In the genomic region with DNA sequence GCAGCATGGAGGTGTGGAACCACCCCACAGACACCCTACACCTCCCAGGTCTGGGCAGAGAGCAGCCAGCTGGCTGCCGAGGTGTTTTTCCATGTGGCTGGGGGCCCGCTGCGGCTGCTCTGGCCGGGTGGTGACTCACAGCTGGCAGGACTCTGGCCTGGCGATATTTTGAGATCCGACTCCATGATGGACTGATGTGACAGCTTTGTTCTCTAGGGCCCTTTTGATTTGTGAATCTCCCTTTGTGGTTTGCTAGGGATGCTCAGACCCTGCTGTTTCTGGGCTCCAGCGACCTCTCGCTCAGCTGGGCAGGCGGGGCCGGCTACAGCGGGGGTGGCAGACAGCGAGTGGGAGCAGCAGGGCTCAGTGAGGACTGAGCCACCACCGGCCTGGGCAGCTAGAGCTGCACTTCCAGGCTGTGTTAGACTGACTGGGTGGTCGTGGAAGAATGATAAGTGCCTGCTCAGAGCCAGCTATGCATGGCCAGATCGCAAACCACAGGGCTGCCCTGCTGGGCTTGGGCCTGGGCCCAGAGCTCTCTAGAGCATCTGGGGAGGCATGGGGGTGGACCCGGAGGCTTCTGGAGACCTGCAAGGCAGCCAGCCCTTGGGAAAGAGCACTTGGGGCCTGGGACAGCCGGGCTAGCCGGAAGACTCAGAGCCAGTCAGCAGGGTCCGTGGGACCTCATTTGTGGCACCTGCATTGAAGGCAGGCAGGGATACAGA, we compare ENCODE assay signal across 15 cellular contexts. TPM values are rescaled to one million over a fixed set of nuclear protein-coding genes. Genes with fewer than 3 reads are reported as not detected.
DNase-seq lines count a peak whose midpoint lies in the region; ATAC-seq, FAIRE-seq and TF ChIP-seq lines count a peak whose summit lies in the region.
"Had no signal": no experiment of that assay in that cellular context is flagged by ENCODE, and none has a peak within 500 bp of the region (broad histone marks: within the 10 kb centered on the region; RNA-seq: fewer than 3 reads in every experiment).

No MANE protein-coding gene starts in this region.

- peak overlapping the region; percentile 7 for H3K9ac ChIP-seq in astrocyte (ENCODE audit: low read length)

- no peak for ATAC-seq in natural killer cell
- ATAC-seq: K562; natural killer cell treated with Interleukin-12 subunit alpha and Interleukin-12 subunit beta and Interleukin-15 and Interleukin-18, amount 100 ng/mL, for 72 hours had no signal

- H2AFZ ChIP-seq in astrocyte (ENCODE audit: low read depth, low read length): peak overlapping the region; percentile 38

- peak overlapping the region; percentile 18 for H3K27ac ChIP-seq in astrocyte (ENCODE audit: low read depth, low read length)
- H3K27ac ChIP-seq: suprapubic skin had no signal

- intact Hi-C loops in natural killer cell (cut with micrococcal nuclease): no loop called here

- TF ChIP-seq CTCF in astrocyte (IDR thresholded peaks at IDR 0.05; ENCODE audit: insufficient read depth, low read depth, low read length): no peak
- no peak for TF ChIP-seq CTCF in natural killer cell (IDR thresholded peaks at IDR 0.05)

- H3K27me3 ChIP-seq in astrocyte (ENCODE audit: insufficient read depth, low read length): no peaks in the 10 kb centered on the region

- peaks cover 9% of the 10 kb centered on the region for H3K4me1 ChIP-seq in astrocyte (ENCODE audit: insufficient read depth, low read length)
- H3K4me1 ChIP-seq: suprapubic skin had no signal

- H3K4me2 ChIP-seq in astrocyte (ENCODE audit: low read length): peak overlapping the region; percentile 30

- H3K4me1 Mint-ChIP-seq in astrocyte (ENCODE audit: low read depth, unreplicated experiment): peaks cover 32% of the 10 kb centered on the region
- H3K4me1 Mint-ChIP-seq in natural killer cell: peaks cover 12 to 18% of the 10 kb centered on the region in 2 donors

- no peaks in the 10 kb centered on the region for H3K36me3 Mint-ChIP-seq in astrocyte (ENCODE audit: low read depth, unreplicated experiment)
- no peaks in the 10 kb centered on the region for H3K36me3 Mint-ChIP-seq in natural killer cell
- H3K36me3 Mint-ChIP-seq: natural killer cell treated with Interleukin-12 subunit alpha and Interleukin-12 subunit beta and Interleukin-15 and Interleukin-18, amount 100 ng/mL, for 72 hours had no signal

- H3K79me2 ChIP-seq in astrocyte (ENCODE audit: insufficient read depth, low read length): no peaks in the 10 kb centered on the region

- no peaks in the 10 kb centered on the region for H3K36me3 ChIP-seq in astrocyte (ENCODE audit: insufficient read depth, low read length)
- H3K36me3 ChIP-seq: suprapubic skin had no signal

- no peak for TF ChIP-seq POLR2A in H54 (IDR thresholded peaks at IDR 0.05; ENCODE audit: low read depth, low read length)

- H3K27ac Mint-ChIP-seq in astrocyte (ENCODE audit: unreplicated experiment) (peak overlapping the region; percentile 85), natural killer cell (no peak overlapping the region)
- H3K27ac Mint-ChIP-seq: activated naive CD4-positive, alpha-beta T cell treated with anti-CD3 and anti-CD28 coated beads, Interleukin-2, amount 10 ng/mL, durations not matched to agents 7 days and 5 days; natural killer cell treated with Interleukin-12 subunit alpha and Interleukin-12 subunit beta and Interleukin-15 and Interleukin-18, amount 100 ng/mL, for 72 hours had no signal

- no peaks in the 10 kb centered on the region for H3K9me3 ChIP-seq in astrocyte (ENCODE audit: insufficient read depth, low read depth, low read length)
- H3K9me3 ChIP-seq: suprapubic skin had no signal

- no peaks in the 10 kb centered on the region for H4K20me1 ChIP-seq in astrocyte (ENCODE audit: insufficient read depth, low read length)

- no peak for FAIRE-seq in H54 (lab: Jason Lieb, UNC)
- no peak for FAIRE-seq in astrocyte (lab: Jason Lieb, UNC)
- FAIRE-seq: K562 had no signal

- H3K27me3 Mint-ChIP-seq in astrocyte (ENCODE audit: low read depth, unreplicated experiment) (peaks cover 17% of the 10 kb centered on the region), natural killer cell (ENCODE audit: low read depth in 2 of 2) (no peaks in the 10 kb centered on the region)
- H3K27me3 Mint-ChIP-seq: natural killer cell treated with Interleukin-12 subunit alpha and Interleukin-12 subunit beta and Interleukin-15 and Interleukin-18, amount 100 ng/mL, for 72 hours had no signal

- no peak overlapping the region for H3K4me3 ChIP-seq in astrocyte (ENCODE audit: insufficient read depth, low read depth, low read length)
- H3K4me3 ChIP-seq: K562, suprapubic skin had no signal

- no peak overlapping the region for H3K4me3 Mint-ChIP-seq in astrocyte (ENCODE audit: unreplicated experiment)
- no peak overlapping the region for H3K4me3 Mint-ChIP-seq in natural killer cell
- H3K4me3 Mint-ChIP-seq: activated naive CD4-positive, alpha-beta T cell treated with anti-CD3 and anti-CD28 coated beads, Interleukin-2, amount 10 ng/mL, durations not matched to agents 7 days and 5 days; natural killer cell treated with Interleukin-12 subunit alpha and Interleukin-12 subunit beta and Interleukin-15 and Interleukin-18, amount 100 ng/mL, for 72 hours had no signal

- peaks cover 13% of the 10 kb centered on the region for H3K9me3 Mint-ChIP-seq in astrocyte (ENCODE audit: unreplicated experiment)
- no peaks in the 10 kb centered on the region for H3K9me3 Mint-ChIP-seq in natural killer cell
- H3K9me3 Mint-ChIP-seq: natural killer cell treated with Interleukin-12 subunit alpha and Interleukin-12 subunit beta and Interleukin-15 and Interleukin-18, amount 100 ng/mL, for 72 hours had no signal

- DNase-seq in H54 (ENCODE audit: insufficient read length, low spot score) (peak; percentile 74), astrocyte (ENCODE audit: low read depth) (peak; percentile 58), iPS-NIHi11 (ENCODE audit: low spot score) (peak; percentile 31), smooth muscle cell of the brain vasculature (ENCODE audit: low read depth, low spot score) (peak; percentile 70), CD1c-positive myeloid dendritic cell (ENCODE audit: extremely low spot score) (no peak), natural killer cell (no peak)
- no peak for DNase-seq in stimulated activated CD4-positive, alpha-beta T cell treated with anti-CD3 and anti-CD28 coated beads, Interleukin-2, amount 100 ng/mL, for 48 hours
- DNase-seq: activated CD4-positive, CD25-positive, alpha-beta regulatory T cell treated with anti-CD3 and anti-CD28 coated beads, Interleukin-2, amount 50 U/mL, for 72 hours; activated naive CD4-positive, alpha-beta T cell treated with anti-CD3 and anti-CD28 coated beads, Interleukin-2, amount 10 ng/mL, durations not matched to agents 7 days and 5 days; DMS153; NCI-H226; stimulated activated CD4-positive, alpha-beta T cell treated with anti-CD3 and anti-CD28 coated beads, Interleukin-2, amount 100 ng/mL, for 24 hours had no signal

RNA-seq across cellular contexts. Expression of gene GDF10, which starts 46.2 kb away (rescaled TPM):
- total RNA-seq in astrocyte (2.2 and 6.1 TPM in 2 replicates), natural killer cell (not detected)
- total RNA-seq: natural killer cell treated with Interleukin-12 subunit alpha and Interleukin-12 subunit beta and Interleukin-15 and Interleukin-18, amount 100 ng/mL, for 72 hours had no signal

Comparison
In these comparisons a context has a peak if more than half of its experiments do, and no peak if none do; other contexts are left out.
1. DNase-seq: peak in H54 (single experiment), astrocyte (single experiment), iPS-NIHi11 (single experiment) and smooth muscle cell of the brain vasculature (single experiment); none in CD1c-positive myeloid dendritic cell (single experiment), natural killer cell (single experiment) and stimulated activated CD4-positive, alpha-beta T cell treated with anti-CD3 and anti-CD28 coated beads, Interleukin-2, amount 100 ng/mL, for 48 hours (0 of 2).